In genomic region chr17:74141612-74142011, GRCh38 we compare ENCODE assay signal across 36 cellular contexts.
"Had no signal": no experiment of that assay in that cellular context is flagged by ENCODE, and none has a peak within 500 bp of the region (broad histone marks: within the 10 kb centered on the region; RNA-seq: fewer than 3 reads in every experiment).

No MANE protein-coding gene starts in this region.

- H3K4me3 ChIP-seq: MG63 had no signal

- H3K36me3 ChIP-seq: MG63 had no signal

- DNase-seq: MG63, MM.1S, MV-4-11, NCI-H1048, NCI-H1092, NCI-H1092 treated with DMSO at 0.1 percent for 48 hours, NCI-H1105, NCI-H1105 treated with DMSO at 0.1 percent for 48 hours, NCI-H1417, NCI-H1417 treated with DMSO at 0.1 percent for 48 hours, NCI-H1436, NCI-H1436 treated with DMSO at 0.1 percent for 48 hours, NCI-H146, NCI-H1694, NCI-H1694 treated with DMSO at 0.1 percent for 48 hours, NCI-H187, NCI-H187 treated with DMSO at 0.1 percent for 48 hours, NCI-H1930, NCI-H2029, NCI-H2029 treated with DMSO at 0.1 percent for 48 hours, NCI-H2081, NCI-H2081 treated with DMSO at 0.1 percent for 48 hours, NCI-H2107, NCI-H2171, NCI-H2171 treated with DMSO at 0.1 percent for 48 hours, NCI-H2227 treated with DMSO at 0.1 percent for 48 hours, NCI-H226, NCI-H345, NCI-H446, NCI-H446 treated with DMSO at 0.1 percent for 48 hours, NCI-H510A, NCI-H510A treated with DMSO at 0.1 percent for 48 hours, NCI-H524, NCI-H524 treated with DMSO at 0.1 percent for 48 hours, NCI-H526, NCI-H526 treated with DMSO at 0.1 percent for 48 hours had no signal
